ENCODE assay signal across 20 cellular contexts in the genomic region with DNA sequence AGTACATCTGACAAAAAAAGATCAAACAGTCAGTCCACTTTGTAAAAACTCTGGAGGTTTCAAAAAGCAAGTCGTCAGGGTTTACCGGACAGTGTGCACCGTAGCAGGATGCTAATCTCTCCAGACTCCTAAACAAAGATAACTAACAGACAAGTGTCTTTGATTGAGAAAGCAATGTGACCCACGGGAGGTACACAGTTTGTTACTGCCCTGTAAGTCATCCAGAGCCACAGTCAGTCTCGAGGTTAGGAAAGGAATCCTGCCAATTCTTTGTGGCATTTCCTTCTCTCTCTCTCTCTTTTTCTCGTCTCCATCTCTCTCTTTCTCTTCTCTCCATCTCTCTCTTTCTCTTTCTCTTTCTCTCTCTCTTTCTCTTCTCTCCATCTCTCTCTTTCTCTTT. TPM values are rescaled to one million over a fixed set of nuclear protein-coding genes. Genes with fewer than 3 reads are reported as not detected.
DNase-seq lines count a peak whose midpoint lies in the region; ATAC-seq and TF ChIP-seq lines count a peak whose summit lies in the region.
"Had no signal": no experiment of that assay in that cellular context is flagged by ENCODE, and none has a peak within 500 bp of the region (broad histone marks: within the 10 kb centered on the region; RNA-seq: fewer than 3 reads in every experiment).

No MANE protein-coding gene starts in this region.

- H3K27me3 ChIP-seq in endocrine pancreas (ENCODE audit: control insufficient read depth, insufficient read depth, low read length): no peaks in the 10 kb centered on the region
- H3K27me3 ChIP-seq in smooth muscle cell (ENCODE audit: low read depth): no peaks in the 10 kb centered on the region
- H3K27me3 ChIP-seq in adrenal gland: no peaks in the 10 kb centered on the region

- intact Hi-C loops in adrenal gland (cut with DNase I): no loop called here

- H3K9me3 Mint-ChIP-seq in stimulated activated naive CD8-positive, alpha-beta T cell treated with anti-CD3 and anti-CD28 coated beads, Interleukin-15, amount 100 ng/mL, for 72 hours: peaks cover 16 to 22% of the 10 kb centered on the region in 2 donors

- no peak overlapping the region for H3K9ac ChIP-seq in endocrine pancreas (ENCODE audit: control insufficient read depth, insufficient read depth, low read length)
- H3K9ac ChIP-seq in smooth muscle cell (ENCODE audit: low read depth): peak overlapping the region; percentile 2
- H3K9ac ChIP-seq: GM23248 had no signal

- DNase-seq in Caki2 (ENCODE audit: low read depth) (peak; percentile 12), SK-MEL-5 (ENCODE audit: low read depth, low spot score) (peak; percentile 19), smooth muscle cell (lab: John Stamatoyannopoulos, UW; ENCODE audit: unreplicated experiment) (no peak), adrenal gland (no peak), NCI-H1930 (lab: John Stamatoyannopoulos, UW) (no peak)
- DNase-seq in stimulated activated naive CD8-positive, alpha-beta T cell treated with anti-CD3 and anti-CD28 coated beads, Interleukin-15, amount 100 ng/mL, for 72 hours: no peak
- no peak for DNase-seq in stimulated activated CD4-positive, alpha-beta T cell treated with anti-CD3 and anti-CD28 coated beads, Interleukin-4, amount 100 ng/mL, for 4 hours
- DNase-seq: CD4-positive, alpha-beta memory T cell; DND-41; GM23248; HFFc6; NCI-H1092; NCI-H146; NCI-H2081 treated with DMSO at 0.1 percent for 48 hours; NCI-H510A; NCI-H82 had no signal

- H3K79me2 ChIP-seq in smooth muscle cell (ENCODE audit: low read depth): no peaks in the 10 kb centered on the region

- no peaks in the 10 kb centered on the region for H3K9me3 ChIP-seq in endocrine pancreas (ENCODE audit: control insufficient read depth, low read length)
- no peaks in the 10 kb centered on the region for H3K9me3 ChIP-seq in smooth muscle cell (replicated peaks; ENCODE audit: low read depth)
- H3K9me3 ChIP-seq in adrenal gland (replicated peaks in 1 of 3): peaks cover 0 to 8% (median 0%) of the 10 kb centered on the region in 3 donors

- H3K4me1 ChIP-seq in endocrine pancreas (ENCODE audit: control insufficient read depth, insufficient read depth, low read length) (peaks cover 11% of the 10 kb centered on the region), smooth muscle cell (ENCODE audit: low read depth) (peaks cover 3% of the 10 kb centered on the region), adrenal gland (replicated peaks in 1 of 2) (no peaks in the 10 kb centered on the region)

- H3K4me3 Mint-ChIP-seq in stimulated activated naive CD8-positive, alpha-beta T cell treated with anti-CD3 and anti-CD28 coated beads, Interleukin-15, amount 100 ng/mL, for 72 hours: no peak overlapping the region
- H3K4me3 Mint-ChIP-seq: CD4-positive, alpha-beta memory T cell; HFFc6 had no signal

- TF ChIP-seq POLR2A in adrenal gland (IDR thresholded peaks at IDR 0.05): no peak

- no peaks in the 10 kb centered on the region for H3F3A ChIP-seq in smooth muscle cell (ENCODE audit: low read depth)

- 7% methylated on average over 6 of the region's 6 CpGs for WGBS in smooth muscle cell (ENCODE audit: low lambda C conversion rate)
- 42 to 57% (median 49%) methylated on average over 6 of the region's 6 CpGs for WGBS in adrenal gland, 4 donors

- H3K4me3 ChIP-seq in endocrine pancreas (ENCODE audit: control insufficient read depth, insufficient read depth, low read length): peak overlapping the region; percentile 5
- H3K4me3 ChIP-seq in smooth muscle cell: no peak overlapping the region
- H3K4me3 ChIP-seq in adrenal gland: no peak overlapping the region
- H3K4me3 ChIP-seq: GM12878, GM23248 had no signal

- H3K27ac ChIP-seq in smooth muscle cell (ENCODE audit: low read depth): peak overlapping the region; percentile 69
- H3K27ac ChIP-seq in adrenal gland: no peak overlapping the region
- H3K27ac ChIP-seq: GM23248 had no signal

- peak overlapping the region; percentile 78 for H3K4me2 ChIP-seq in smooth muscle cell

- in situ Hi-C loops in Caki2 (cut with HindIII; ENCODE audit: low pct_unique_long_range_greater_than_20kb, low sequenced_read_pairs): no loop called here
- in situ Hi-C loops in SK-MEL-5 (cut with HindIII; ENCODE audit: low pct_unique_long_range_greater_than_20kb, low sequenced_read_pairs): no loop called here

- peak overlapping the region; percentile 46 for H2AFZ ChIP-seq in smooth muscle cell (ENCODE audit: low read depth)
- H2AFZ ChIP-seq: GM23248 had no signal

- no peaks in the 10 kb centered on the region for H3K27me3 Mint-ChIP-seq in stimulated activated naive CD8-positive, alpha-beta T cell treated with anti-CD3 and anti-CD28 coated beads, Interleukin-15, amount 100 ng/mL, for 72 hours
- H3K27me3 Mint-ChIP-seq: CD4-positive, alpha-beta memory T cell had no signal

- no peak for ATAC-seq in stimulated activated naive CD8-positive, alpha-beta T cell treated with anti-CD3 and anti-CD28 coated beads, Interleukin-15, amount 100 ng/mL, for 72 hours
- ATAC-seq: GM12878 had no signal

- TF ChIP-seq CTCF in smooth muscle cell (IDR thresholded peaks at IDR 0.05; ENCODE audit: borderline replicate concordance, insufficient read depth, poor library complexity, severe bottlenecking) (no peak), adrenal gland (IDR thresholded peaks at IDR 0.05) (no peak)

- H3K36me3 ChIP-seq in endocrine pancreas (ENCODE audit: control insufficient read depth, insufficient read depth, low read length) (no peaks in the 10 kb centered on the region), smooth muscle cell (ENCODE audit: low read depth) (no peaks in the 10 kb centered on the region), adrenal gland (replicated peaks in 1 of 2) (no peaks in the 10 kb centered on the region)

- H3K4me1 Mint-ChIP-seq in stimulated activated naive CD8-positive, alpha-beta T cell treated with anti-CD3 and anti-CD28 coated beads, Interleukin-15, amount 100 ng/mL, for 72 hours: no peaks in the 10 kb centered on the region
- H3K4me1 Mint-ChIP-seq: CD4-positive, alpha-beta memory T cell had no signal

- no peak overlapping the region for H3K27ac Mint-ChIP-seq in stimulated activated naive CD8-positive, alpha-beta T cell treated with anti-CD3 and anti-CD28 coated beads, Interleukin-15, amount 100 ng/mL, for 72 hours
- H3K27ac Mint-ChIP-seq: CD4-positive, alpha-beta memory T cell; HFFc6 had no signal

- no peaks in the 10 kb centered on the region for H4K20me1 ChIP-seq in smooth muscle cell (ENCODE audit: low read depth)

RNA-seq across cellular contexts. Expression of gene LRRTM4, which starts 42.8 kb away (rescaled TPM):
- total RNA-seq in Caki2 (2014; rRNA removed; shearing (Covaris generic); ENCODE audit: low replicate concordance): 2.1 and 2.6 TPM in 2 replicates
- total RNA-seq in SK-MEL-5 (2014; rRNA removed; shearing (Covaris generic)): 0.05 TPM in 1 of 2 replicates, not detected in the other
- 0.08 TPM in 1 of 2 replicates, not detected in the other for polyA plus RNA-seq in SK-MEL-5 (2015; cell fraction: cytosol; rRNA removed)
- polyA plus RNA-seq in SK-MEL-5 (2015; cell fraction: nucleus; rRNA removed): not detected in 2 replicates
- 2.4 and 5.5 TPM in 2 replicates for total RNA-seq in smooth muscle cell
- polyA plus RNA-seq in smooth muscle cell: 0.37 and 1.4 TPM in 2 replicates
- total RNA-seq in adrenal gland: under 1 TPM in 4 of 8 donors, not detected in 4; 0.14 to 0.67 (median 0.43) TPM
- under 1 TPM; 0.07 to 0.64 (median 0.16) TPM for polyA plus RNA-seq in adrenal gland
- total RNA-seq: CD4-positive, alpha-beta memory T cell; GM12878; GM23248; HFFc6; MCF 10A had no signal
- polyA plus RNA-seq: BJ; CD4-positive, alpha-beta memory T cell; GM23248 had no signal

Comparison
In these comparisons a context has a peak if more than half of its experiments do, and no peak if none do; other contexts are left out.
1. DNase-seq: peak in Caki2 (single experiment) and SK-MEL-5 (single experiment); none in smooth muscle cell (single experiment), stimulated activated naive CD8-positive, alpha-beta T cell treated with anti-CD3 and anti-CD28 coated beads, Interleukin-15, amount 100 ng/mL, for 72 hours (0 of 2), stimulated activated CD4-positive, alpha-beta T cell treated with anti-CD3 and anti-CD28 coated beads, Interleukin-4, amount 100 ng/mL, for 4 hours (0 of 2), adrenal gland (0 of 7) and NCI-H1930 (0 of 2).